Comparison of ENCODE assay signal across 9 cellular contexts in genomic region chr13:20121154-20121515, GRCh38.
A peak's percentile ranks its signal among the peaks of the same experiment; 100 is the strongest.
DNase-seq lines count a peak whose midpoint lies in the region; ATAC-seq lines count a peak whose summit lies in the region.
"Had no signal": no experiment of that assay in that cellular context is flagged by ENCODE, and none has a peak within 500 bp of the region (broad histone marks: within the 10 kb centered on the region; RNA-seq: fewer than 3 reads in every experiment).

No MANE protein-coding gene starts in this region.

- peak overlapping the region in 1 of 2 donors; percentile 23 for H3K9ac ChIP-seq in duodenal mucosa (ENCODE audit: low read depth in 1 of 2, low read length in 2 of 2)

- DNase-seq in DMS79 treated with DMSO at 0.1 percent for 48 hours (lab: John Stamatoyannopoulos, UW) (peak; percentile 3), DMS79 (lab: John Stamatoyannopoulos, UW) (no peak), NOMO-1 treated with dmso at 0.1 percent for 144 hours (lab: John Stamatoyannopoulos, UW; ENCODE audit: unreplicated experiment) (peak; percentile 77), skeletal muscle cell (ENCODE audit: low read depth) (no peak), SW480 (ENCODE audit: low spot score) (no peak)
- DNase-seq: 8988T had no signal

- H3K9me3 ChIP-seq in duodenal mucosa (ENCODE audit: control insufficient read depth in 1 of 2, low read length in 2 of 2): no peaks in the 10 kb centered on the region

- peak overlapping the region; percentile 42 to 54 for H3K4me3 ChIP-seq in duodenal mucosa (ENCODE audit: low read depth in 1 of 2, low read length in 2 of 2)
- peak overlapping the region; percentile 35 for H3K4me3 ChIP-seq in skeletal muscle cell (ENCODE audit: low read depth, low read length)

- H3K27me3 ChIP-seq in duodenal mucosa (ENCODE audit: control insufficient read depth in 1 of 2, insufficient read depth in 2 of 2, low read length in 2 of 2): peaks cover 0 to 8% of the 10 kb centered on the region in 2 donors

- peaks cover 10% of the 10 kb centered on the region in 2 donors for H3K4me1 ChIP-seq in duodenal mucosa (ENCODE audit: control insufficient read depth in 1 of 2, insufficient read depth in 2 of 2, low read length in 2 of 2)

- H3K36me3 ChIP-seq in duodenal mucosa (ENCODE audit: control insufficient read depth in 1 of 2, insufficient read depth in 2 of 2, low read length in 2 of 2): no peaks in the 10 kb centered on the region

- peak overlapping the region; percentile 42 for H3K27ac ChIP-seq in duodenal mucosa (ENCODE audit: low read depth, low read length)

- ATAC-seq in HG03196 (IDR thresholded peaks at IDR 0.05; ENCODE audit: unreplicated experiment): no peak
- ATAC-seq in GM18873 (IDR thresholded peaks at IDR 0.05; ENCODE audit: low FRiP score, unreplicated experiment): no peak

Comparison
In these comparisons a context has a peak if more than half of its experiments do, and no peak if none do; other contexts are left out.
1. DNase-seq: peak in DMS79 treated with DMSO at 0.1 percent for 48 hours (single experiment) and NOMO-1 treated with dmso at 0.1 percent for 144 hours (single experiment); none in DMS79 (single experiment), skeletal muscle cell (single experiment) and SW480 (single experiment).